Comparison of ENCODE assay signal across 1 cellular context in genomic region chr4:61468091-61468720, GRCh38.
TF ChIP-seq lines count a peak whose summit lies in the region.

No MANE protein-coding gene starts in this region.

TF ChIP-seq in H1, 55 proteins besides CTCF, POLR2A, EP300 and RAD21 (continued from another document):
- no peak for TF ChIP-seq CHD7 (IDR thresholded peaks at IDR 0.05; ENCODE audit: insufficient replicate concordance, low read length)
